In genomic region chr3:10374311-10374710, GRCh38 we compare ENCODE assay signal across 1 cellular context.
A peak's percentile ranks its signal among the peaks of the same experiment; 100 is the strongest.
TF ChIP-seq lines count a peak whose summit lies in the region.

No MANE protein-coding gene starts in this region.

TF ChIP-seq in HepG2, 621 proteins besides CTCF, POLR2A, EP300 and RAD21 (continued from another document):
- peak; percentile 71; the same call in 1 of the 2 replicates for TF ChIP-seq THAP9 (CRISPR knock-in tag; IDR thresholded peaks at IDR 0.05; ENCODE audit: borderline replicate concordance)
